In the genomic region with DNA sequence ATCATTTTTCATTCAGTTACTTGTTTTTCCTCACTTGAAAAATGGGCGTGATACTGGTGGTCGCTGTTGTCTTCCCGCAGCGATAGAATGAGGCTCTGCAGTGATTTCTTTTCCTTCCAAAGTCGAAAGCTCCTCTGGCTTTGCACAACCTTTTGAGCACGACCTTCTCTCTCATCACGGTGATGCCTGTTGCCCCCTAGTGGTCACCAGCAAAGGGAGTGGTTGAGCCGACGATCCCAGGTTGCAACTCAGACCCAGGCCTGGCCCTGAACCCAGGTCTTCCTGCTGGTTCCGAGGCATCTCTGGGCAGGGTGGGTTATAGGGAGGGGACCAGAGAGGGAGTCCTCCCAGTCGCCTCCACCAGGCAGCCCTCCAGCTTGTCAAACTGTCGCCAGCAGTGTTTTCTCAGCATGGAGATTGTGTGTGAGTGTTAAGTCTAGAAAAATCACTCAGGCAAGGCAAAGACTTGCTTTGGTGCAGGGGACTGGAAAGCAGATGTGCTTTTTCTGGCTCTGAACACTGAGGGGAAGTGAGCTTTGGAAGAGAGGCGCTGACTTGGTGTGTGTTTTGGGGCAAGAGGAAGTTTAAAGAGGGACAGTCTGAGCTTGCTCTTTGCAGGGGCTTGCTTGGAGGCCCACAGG, we compare ENCODE assay signal across 8 cellular contexts.
DNase-seq lines count a peak whose midpoint lies in the region; ATAC-seq and TF ChIP-seq lines count a peak whose summit lies in the region.

No MANE protein-coding gene starts in this region.

- peak; percentile 38 for DNase-seq in DMS153 (lab: John Stamatoyannopoulos, UW)
- peak; percentile 81 for DNase-seq in HuH-7 (ENCODE audit: low spot score)
- peak; percentile 17 for DNase-seq in SHP77 treated with DMSO at 0.1 percent for 48 hours (lab: John Stamatoyannopoulos, UW)
- peak; percentile 72 for DNase-seq in activated naive CD4-positive, alpha-beta T cell treated with anti-CD3 and anti-CD28 coated beads for 36 hours
- DNase-seq in glomerular visceral epithelial cell (ENCODE audit: extremely low spot score) = peak; percentile 58
- DNase-seq in upper lobe of right lung = no peak

- intact Hi-C loops in activated naive CD4-positive, alpha-beta T cell treated with anti-CD3 and anti-CD28 coated beads for 36 hours (cut with micrococcal nuclease) = loop anchor here (1.0 kb wide), 2 partner anchors 276 to 350 kb away; no protein-coding TSS in a partner anchor
- intact Hi-C loops in upper lobe of right lung (cut with DNase I) = loop anchor here (10.0 kb wide), 2 partner anchors 276 to 346 kb away; no protein-coding TSS in a partner anchor

- ATAC-seq in upper lobe of right lung (peak; percentile 85), GM18502 (IDR thresholded peaks at IDR 0.05; ENCODE audit: poor library complexity, unreplicated experiment) (no peak)

- no peaks in the 10 kb centered on the region for H3K36me3 Mint-ChIP-seq in activated naive CD4-positive, alpha-beta T cell treated with anti-CD3 and anti-CD28 coated beads for 36 hours (ENCODE audit: low read depth)

- peak; percentile 76 for TF ChIP-seq CTCF in parathyroid adenoma (IDR thresholded peaks at IDR 0.05)
- TF ChIP-seq CTCF in upper lobe of right lung (IDR thresholded peaks at IDR 0.05) = peak; percentile 83

- H3K4me3 ChIP-seq in parathyroid adenoma (ENCODE audit: low read depth, low read length) (no peak overlapping the region), upper lobe of right lung (peak overlapping the region; percentile 35)

- peaks cover 2% of the 10 kb centered on the region for H3K4me1 Mint-ChIP-seq in activated naive CD4-positive, alpha-beta T cell treated with anti-CD3 and anti-CD28 coated beads for 36 hours (ENCODE audit: low read depth)

- H3K27ac Mint-ChIP-seq in activated naive CD4-positive, alpha-beta T cell treated with anti-CD3 and anti-CD28 coated beads for 36 hours = no peak overlapping the region

- peak overlapping the region; percentile 45 for H3K4me2 ChIP-seq in parathyroid adenoma (ENCODE audit: low read length)

- H3K9ac ChIP-seq in parathyroid adenoma = no peak overlapping the region

- no peaks in the 10 kb centered on the region for H3K27me3 ChIP-seq in parathyroid adenoma (ENCODE audit: control insufficient read depth, insufficient read depth, low read length)
- H3K27me3 ChIP-seq in upper lobe of right lung = peaks cover 11% of the 10 kb centered on the region

- H3K79me2 ChIP-seq in parathyroid adenoma = no peaks in the 10 kb centered on the region

- H2AFZ ChIP-seq in parathyroid adenoma = peak overlapping the region; percentile 91

- H3K27ac ChIP-seq in parathyroid adenoma (peak overlapping the region; percentile 32), upper lobe of right lung (no peak overlapping the region)

- no peak overlapping the region for H3K4me3 Mint-ChIP-seq in activated naive CD4-positive, alpha-beta T cell treated with anti-CD3 and anti-CD28 coated beads for 36 hours

- H3K9me3 Mint-ChIP-seq in activated naive CD4-positive, alpha-beta T cell treated with anti-CD3 and anti-CD28 coated beads for 36 hours = no peaks in the 10 kb centered on the region

- no peaks in the 10 kb centered on the region for H3K36me3 ChIP-seq in parathyroid adenoma (ENCODE audit: control insufficient read depth, insufficient read depth, low read length)
- H3K36me3 ChIP-seq in upper lobe of right lung = no peaks in the 10 kb centered on the region

- H3K4me1 ChIP-seq in parathyroid adenoma (no peaks in the 10 kb centered on the region), upper lobe of right lung (peaks cover 5% of the 10 kb centered on the region)

- CTCF ChIA-PET in activated naive CD4-positive, alpha-beta T cell treated with anti-CD3 and anti-CD28 coated beads for 36 hours (lab: Charles Lee) = interaction anchor here (0.6 to 2.4 kb wide), 18 partner anchors 10 to 351 kb away, joined by 3 to 9 read pairs (median 4); no protein-coding TSS in a partner anchor

- H3K27me3 Mint-ChIP-seq in activated naive CD4-positive, alpha-beta T cell treated with anti-CD3 and anti-CD28 coated beads for 36 hours (ENCODE audit: low read depth) = peaks cover 28% of the 10 kb centered on the region

- H3K9me3 ChIP-seq in parathyroid adenoma (ENCODE audit: control insufficient read depth, low read length) = no peaks in the 10 kb centered on the region
- H3K9me3 ChIP-seq in upper lobe of right lung = no peaks in the 10 kb centered on the region
